In the genomic region with DNA sequence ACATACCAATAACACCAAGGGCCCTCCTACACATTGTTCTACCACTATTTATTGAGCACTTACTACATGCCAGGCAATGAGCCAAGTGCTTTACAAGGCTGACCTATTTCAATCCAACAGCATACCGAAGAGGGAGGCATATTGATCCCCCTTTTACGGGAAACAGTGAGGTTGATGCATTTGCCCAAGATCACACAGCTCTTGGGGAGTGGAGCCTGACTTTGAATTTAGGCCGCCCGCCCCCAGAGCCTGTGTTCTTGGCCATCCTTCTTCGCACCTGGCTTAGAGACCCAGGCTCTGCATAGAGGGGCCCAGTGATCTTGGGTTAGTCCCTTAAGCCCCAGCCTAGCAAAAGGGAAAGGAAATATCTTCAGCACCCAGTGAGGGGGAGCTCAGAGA, we compare ENCODE assay signal across 1 cellular context.
TF ChIP-seq lines count a peak whose summit lies in the region.

No MANE protein-coding gene starts in this region.

TF ChIP-seq in neural cell, 6 proteins besides CTCF, POLR2A, EP300 and RAD21 (continued from another document):
- TF ChIP-seq, protein P1, sequence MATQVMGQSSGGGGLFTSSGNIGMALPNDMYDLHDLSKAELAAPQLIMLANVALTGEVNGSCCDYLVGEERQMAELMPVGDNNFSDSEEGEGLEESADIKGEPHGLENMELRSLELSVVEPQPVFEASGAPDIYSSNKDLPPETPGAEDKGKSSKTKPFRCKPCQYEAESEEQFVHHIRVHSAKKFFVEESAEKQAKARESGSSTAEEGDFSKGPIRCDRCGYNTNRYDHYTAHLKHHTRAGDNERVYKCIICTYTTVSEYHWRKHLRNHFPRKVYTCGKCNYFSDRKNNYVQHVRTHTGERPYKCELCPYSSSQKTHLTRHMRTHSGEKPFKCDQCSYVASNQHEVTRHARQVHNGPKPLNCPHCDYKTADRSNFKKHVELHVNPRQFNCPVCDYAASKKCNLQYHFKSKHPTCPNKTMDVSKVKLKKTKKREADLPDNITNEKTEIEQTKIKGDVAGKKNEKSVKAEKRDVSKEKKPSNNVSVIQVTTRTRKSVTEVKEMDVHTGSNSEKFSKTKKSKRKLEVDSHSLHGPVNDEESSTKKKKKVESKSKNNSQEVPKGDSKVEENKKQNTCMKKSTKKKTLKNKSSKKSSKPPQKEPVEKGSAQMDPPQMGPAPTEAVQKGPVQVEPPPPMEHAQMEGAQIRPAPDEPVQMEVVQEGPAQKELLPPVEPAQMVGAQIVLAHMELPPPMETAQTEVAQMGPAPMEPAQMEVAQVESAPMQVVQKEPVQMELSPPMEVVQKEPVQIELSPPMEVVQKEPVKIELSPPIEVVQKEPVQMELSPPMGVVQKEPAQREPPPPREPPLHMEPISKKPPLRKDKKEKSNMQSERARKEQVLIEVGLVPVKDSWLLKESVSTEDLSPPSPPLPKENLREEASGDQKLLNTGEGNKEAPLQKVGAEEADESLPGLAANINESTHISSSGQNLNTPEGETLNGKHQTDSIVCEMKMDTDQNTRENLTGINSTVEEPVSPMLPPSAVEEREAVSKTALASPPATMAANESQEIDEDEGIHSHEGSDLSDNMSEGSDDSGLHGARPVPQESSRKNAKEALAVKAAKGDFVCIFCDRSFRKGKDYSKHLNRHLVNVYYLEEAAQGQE (IDR thresholded peaks at IDR 0.05; ENCODE audit: borderline replicate concordance): no peak
- TF ChIP-seq MXI1 (conservative IDR thresholded peaks at IDR 0.05; ENCODE audit: poor library complexity, severe bottlenecking): no peak
- TF ChIP-seq SMC3 (conservative IDR thresholded peaks at IDR 0.05; ENCODE audit: poor library complexity): no peak
